ENCODE assay signal across 1 cellular context in the genomic region with DNA sequence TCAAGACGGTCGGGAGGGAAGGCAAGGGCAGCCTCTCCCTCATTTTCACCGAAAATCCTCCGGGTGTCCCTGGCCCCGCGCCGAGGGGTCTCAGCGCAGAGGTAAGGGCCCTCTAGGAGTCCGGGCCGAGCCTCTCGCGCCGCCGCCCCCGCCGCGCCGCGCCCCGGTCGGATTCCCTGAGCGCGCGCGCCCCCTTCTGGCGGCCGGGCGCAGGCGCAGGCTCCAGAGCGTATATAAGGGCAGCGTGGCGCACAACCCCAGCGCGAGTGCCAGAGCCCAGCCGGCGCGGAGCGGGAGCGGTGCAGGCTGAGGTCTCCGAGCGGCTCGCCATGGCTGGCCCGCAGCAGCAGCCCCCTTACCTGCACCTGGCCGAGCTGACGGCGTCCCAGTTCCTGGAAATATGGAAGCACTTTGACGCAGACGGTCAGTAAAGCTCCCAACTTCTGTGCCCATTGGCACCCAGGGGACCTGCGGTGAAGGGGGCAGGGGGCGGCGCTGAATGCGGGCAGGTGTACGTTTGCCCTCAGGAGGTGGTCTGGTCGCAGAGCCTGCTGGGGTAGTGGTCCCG.
TF ChIP-seq lines count a peak whose summit lies in the region.

A gene with protein sequence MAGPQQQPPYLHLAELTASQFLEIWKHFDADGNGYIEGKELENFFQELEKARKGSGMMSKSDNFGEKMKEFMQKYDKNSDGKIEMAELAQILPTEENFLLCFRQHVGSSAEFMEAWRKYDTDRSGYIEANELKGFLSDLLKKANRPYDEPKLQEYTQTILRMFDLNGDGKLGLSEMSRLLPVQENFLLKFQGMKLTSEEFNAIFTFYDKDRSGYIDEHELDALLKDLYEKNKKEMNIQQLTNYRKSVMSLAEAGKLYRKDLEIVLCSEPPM (plus strand): TSS at position 260 of the 568 bp plus-strand sequence. CDS start 70 bp downstream, at position 330.

TF ChIP-seq in K562, 482 proteins besides CTCF, POLR2A, EP300 and RAD21 (continued from another document):
- TF ChIP-seq, protein P1, sequence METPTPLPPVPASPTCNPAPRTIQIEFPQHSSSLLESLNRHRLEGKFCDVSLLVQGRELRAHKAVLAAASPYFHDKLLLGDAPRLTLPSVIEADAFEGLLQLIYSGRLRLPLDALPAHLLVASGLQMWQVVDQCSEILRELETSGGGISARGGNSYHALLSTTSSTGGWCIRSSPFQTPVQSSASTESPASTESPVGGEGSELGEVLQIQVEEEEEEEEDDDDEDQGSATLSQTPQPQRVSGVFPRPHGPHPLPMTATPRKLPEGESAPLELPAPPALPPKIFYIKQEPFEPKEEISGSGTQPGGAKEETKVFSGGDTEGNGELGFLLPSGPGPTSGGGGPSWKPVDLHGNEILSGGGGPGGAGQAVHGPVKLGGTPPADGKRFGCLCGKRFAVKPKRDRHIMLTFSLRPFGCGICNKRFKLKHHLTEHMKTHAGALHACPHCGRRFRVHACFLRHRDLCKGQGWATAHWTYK (CRISPR knock-in tag; IDR thresholded peaks at IDR 0.05), result no peak
- TF ChIP-seq POLR2G (IDR thresholded peaks at IDR 0.05; ENCODE audit: low read depth, low read length) (no peak), CREB1 (IDR thresholded peaks at IDR 0.05) (no peak), CREB1 (CRISPR knock-in tag; IDR thresholded peaks at IDR 0.05) (no peak), RBM34 (IDR thresholded peaks at IDR 0.05; ENCODE audit: borderline replicate concordance, insufficient read depth, low read length) (no peak), GTF2E2 (tag; IDR thresholded peaks at IDR 0.05) (no peak), EHMT2 (IDR thresholded peaks at IDR 0.05) (no peak), CTBP1 (IDR thresholded peaks at IDR 0.05; ENCODE audit: borderline replicate concordance) (peak; percentile 39; the same call in 1 of the 2 replicates), TEAD1 (CRISPR knock-in tag; IDR thresholded peaks at IDR 0.05) (no peak), FOSL1 (tag; conservative IDR thresholded peaks at IDR 0.05) (no peak), ATF1 (CRISPR knock-in tag; IDR thresholded peaks at IDR 0.05) (no peak), ATF1 (tag; IDR thresholded peaks at IDR 0.05) (no peak), ZNF165 (CRISPR knock-in tag; IDR thresholded peaks at IDR 0.05; ENCODE audit: borderline replicate concordance) (no peak), HNRNPL (IDR thresholded peaks at IDR 0.05; ENCODE audit: low read depth, low read length) (0 out of 2 replicates have a peak, but pooled peaks have one; percentile 33), TAF7 (tag; IDR thresholded peaks at IDR 0.05) (no peak), MAZ (CRISPR knock-in tag; conservative IDR thresholded peaks at IDR 0.05 in 1 of 2, IDR thresholded peaks at IDR 0.05 in 1 of 2) (peak; percentile 72 to 75), MAFG (tag; conservative IDR thresholded peaks at IDR 0.05) (no peak), EGR1 (conservative IDR thresholded peaks at IDR 0.05) (peak; percentile 61), U2AF1 (optimal IDR thresholded peaks at IDR 0.05; ENCODE audit: low read depth, low read length) (no peak)
- TF ChIP-seq, protein P2, sequence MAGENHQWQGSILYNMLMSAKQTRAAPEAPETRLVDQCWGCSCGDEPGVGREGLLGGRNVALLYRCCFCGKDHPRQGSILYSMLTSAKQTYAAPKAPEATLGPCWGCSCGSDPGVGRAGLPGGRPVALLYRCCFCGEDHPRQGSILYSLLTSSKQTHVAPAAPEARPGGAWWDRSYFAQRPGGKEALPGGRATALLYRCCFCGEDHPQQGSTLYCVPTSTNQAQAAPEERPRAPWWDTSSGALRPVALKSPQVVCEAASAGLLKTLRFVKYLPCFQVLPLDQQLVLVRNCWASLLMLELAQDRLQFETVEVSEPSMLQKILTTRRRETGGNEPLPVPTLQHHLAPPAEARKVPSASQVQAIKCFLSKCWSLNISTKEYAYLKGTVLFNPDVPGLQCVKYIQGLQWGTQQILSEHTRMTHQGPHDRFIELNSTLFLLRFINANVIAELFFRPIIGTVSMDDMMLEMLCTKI (IDR thresholded peaks at IDR 0.05; ENCODE audit: partially characterized antibody), result no peak
- TF ChIP-seq, protein P3, sequence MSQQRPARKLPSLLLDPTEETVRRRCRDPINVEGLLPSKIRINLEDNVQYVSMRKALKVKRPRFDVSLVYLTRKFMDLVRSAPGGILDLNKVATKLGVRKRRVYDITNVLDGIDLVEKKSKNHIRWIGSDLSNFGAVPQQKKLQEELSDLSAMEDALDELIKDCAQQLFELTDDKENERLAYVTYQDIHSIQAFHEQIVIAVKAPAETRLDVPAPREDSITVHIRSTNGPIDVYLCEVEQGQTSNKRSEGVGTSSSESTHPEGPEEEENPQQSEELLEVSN (IDR thresholded peaks at IDR 0.05; ENCODE audit: borderline replicate concordance in 1 of 2, extremely low read depth in 1 of 2, insufficient read depth in 1 of 2, insufficient read length in 1 of 2, low read depth in 1 of 2, low read length in 1 of 2, poor library complexity in 1 of 2, severe bottlenecking in 1 of 2), result no peak
- TF ChIP-seq, protein P4, sequence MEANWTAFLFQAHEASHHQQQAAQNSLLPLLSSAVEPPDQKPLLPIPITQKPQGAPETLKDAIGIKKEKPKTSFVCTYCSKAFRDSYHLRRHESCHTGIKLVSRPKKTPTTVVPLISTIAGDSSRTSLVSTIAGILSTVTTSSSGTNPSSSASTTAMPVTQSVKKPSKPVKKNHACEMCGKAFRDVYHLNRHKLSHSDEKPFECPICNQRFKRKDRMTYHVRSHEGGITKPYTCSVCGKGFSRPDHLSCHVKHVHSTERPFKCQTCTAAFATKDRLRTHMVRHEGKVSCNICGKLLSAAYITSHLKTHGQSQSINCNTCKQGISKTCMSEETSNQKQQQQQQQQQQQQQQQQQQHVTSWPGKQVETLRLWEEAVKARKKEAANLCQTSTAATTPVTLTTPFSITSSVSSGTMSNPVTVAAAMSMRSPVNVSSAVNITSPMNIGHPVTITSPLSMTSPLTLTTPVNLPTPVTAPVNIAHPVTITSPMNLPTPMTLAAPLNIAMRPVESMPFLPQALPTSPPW (CRISPR knock-in tag; IDR thresholded peaks at IDR 0.05), result peak; percentile 57; the same call in 1 of the 2 replicates
- TF ChIP-seq, protein P5, sequence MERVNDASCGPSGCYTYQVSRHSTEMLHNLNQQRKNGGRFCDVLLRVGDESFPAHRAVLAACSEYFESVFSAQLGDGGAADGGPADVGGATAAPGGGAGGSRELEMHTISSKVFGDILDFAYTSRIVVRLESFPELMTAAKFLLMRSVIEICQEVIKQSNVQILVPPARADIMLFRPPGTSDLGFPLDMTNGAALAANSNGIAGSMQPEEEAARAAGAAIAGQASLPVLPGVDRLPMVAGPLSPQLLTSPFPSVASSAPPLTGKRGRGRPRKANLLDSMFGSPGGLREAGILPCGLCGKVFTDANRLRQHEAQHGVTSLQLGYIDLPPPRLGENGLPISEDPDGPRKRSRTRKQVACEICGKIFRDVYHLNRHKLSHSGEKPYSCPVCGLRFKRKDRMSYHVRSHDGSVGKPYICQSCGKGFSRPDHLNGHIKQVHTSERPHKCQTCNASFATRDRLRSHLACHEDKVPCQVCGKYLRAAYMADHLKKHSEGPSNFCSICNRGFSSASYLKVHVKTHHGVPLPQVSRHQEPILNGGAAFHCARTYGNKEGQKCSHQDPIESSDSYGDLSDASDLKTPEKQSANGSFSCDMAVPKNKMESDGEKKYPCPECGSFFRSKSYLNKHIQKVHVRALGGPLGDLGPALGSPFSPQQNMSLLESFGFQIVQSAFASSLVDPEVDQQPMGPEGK (CRISPR knock-in tag; IDR thresholded peaks at IDR 0.05; ENCODE audit: borderline replicate concordance), result no peak
- TF ChIP-seq, protein P6, sequence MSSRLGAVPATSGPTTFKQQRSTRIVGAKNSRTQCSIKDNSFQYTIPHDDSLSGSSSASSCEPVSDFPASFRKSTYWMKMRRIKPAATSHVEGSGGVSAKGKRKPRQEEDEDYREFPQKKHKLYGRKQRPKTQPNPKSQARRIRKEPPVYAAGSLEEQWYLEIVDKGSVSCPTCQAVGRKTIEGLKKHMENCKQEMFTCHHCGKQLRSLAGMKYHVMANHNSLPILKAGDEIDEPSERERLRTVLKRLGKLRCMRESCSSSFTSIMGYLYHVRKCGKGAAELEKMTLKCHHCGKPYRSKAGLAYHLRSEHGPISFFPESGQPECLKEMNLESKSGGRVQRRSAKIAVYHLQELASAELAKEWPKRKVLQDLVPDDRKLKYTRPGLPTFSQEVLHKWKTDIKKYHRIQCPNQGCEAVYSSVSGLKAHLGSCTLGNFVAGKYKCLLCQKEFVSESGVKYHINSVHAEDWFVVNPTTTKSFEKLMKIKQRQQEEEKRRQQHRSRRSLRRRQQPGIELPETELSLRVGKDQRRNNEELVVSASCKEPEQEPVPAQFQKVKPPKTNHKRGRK (tag; IDR thresholded peaks at IDR 0.05), result no peak
- TF ChIP-seq, protein P7, sequence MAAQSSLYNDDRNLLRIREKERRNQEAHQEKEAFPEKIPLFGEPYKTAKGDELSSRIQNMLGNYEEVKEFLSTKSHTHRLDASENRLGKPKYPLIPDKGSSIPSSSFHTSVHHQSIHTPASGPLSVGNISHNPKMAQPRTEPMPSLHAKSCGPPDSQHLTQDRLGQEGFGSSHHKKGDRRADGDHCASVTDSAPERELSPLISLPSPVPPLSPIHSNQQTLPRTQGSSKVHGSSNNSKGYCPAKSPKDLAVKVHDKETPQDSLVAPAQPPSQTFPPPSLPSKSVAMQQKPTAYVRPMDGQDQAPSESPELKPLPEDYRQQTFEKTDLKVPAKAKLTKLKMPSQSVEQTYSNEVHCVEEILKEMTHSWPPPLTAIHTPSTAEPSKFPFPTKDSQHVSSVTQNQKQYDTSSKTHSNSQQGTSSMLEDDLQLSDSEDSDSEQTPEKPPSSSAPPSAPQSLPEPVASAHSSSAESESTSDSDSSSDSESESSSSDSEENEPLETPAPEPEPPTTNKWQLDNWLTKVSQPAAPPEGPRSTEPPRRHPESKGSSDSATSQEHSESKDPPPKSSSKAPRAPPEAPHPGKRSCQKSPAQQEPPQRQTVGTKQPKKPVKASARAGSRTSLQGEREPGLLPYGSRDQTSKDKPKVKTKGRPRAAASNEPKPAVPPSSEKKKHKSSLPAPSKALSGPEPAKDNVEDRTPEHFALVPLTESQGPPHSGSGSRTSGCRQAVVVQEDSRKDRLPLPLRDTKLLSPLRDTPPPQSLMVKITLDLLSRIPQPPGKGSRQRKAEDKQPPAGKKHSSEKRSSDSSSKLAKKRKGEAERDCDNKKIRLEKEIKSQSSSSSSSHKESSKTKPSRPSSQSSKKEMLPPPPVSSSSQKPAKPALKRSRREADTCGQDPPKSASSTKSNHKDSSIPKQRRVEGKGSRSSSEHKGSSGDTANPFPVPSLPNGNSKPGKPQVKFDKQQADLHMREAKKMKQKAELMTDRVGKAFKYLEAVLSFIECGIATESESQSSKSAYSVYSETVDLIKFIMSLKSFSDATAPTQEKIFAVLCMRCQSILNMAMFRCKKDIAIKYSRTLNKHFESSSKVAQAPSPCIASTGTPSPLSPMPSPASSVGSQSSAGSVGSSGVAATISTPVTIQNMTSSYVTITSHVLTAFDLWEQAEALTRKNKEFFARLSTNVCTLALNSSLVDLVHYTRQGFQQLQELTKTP (IDR thresholded peaks at IDR 0.05; ENCODE audit: low read depth in 1 of 2, partially characterized antibody in 2 of 2), result no peak
- TF ChIP-seq, protein P8, sequence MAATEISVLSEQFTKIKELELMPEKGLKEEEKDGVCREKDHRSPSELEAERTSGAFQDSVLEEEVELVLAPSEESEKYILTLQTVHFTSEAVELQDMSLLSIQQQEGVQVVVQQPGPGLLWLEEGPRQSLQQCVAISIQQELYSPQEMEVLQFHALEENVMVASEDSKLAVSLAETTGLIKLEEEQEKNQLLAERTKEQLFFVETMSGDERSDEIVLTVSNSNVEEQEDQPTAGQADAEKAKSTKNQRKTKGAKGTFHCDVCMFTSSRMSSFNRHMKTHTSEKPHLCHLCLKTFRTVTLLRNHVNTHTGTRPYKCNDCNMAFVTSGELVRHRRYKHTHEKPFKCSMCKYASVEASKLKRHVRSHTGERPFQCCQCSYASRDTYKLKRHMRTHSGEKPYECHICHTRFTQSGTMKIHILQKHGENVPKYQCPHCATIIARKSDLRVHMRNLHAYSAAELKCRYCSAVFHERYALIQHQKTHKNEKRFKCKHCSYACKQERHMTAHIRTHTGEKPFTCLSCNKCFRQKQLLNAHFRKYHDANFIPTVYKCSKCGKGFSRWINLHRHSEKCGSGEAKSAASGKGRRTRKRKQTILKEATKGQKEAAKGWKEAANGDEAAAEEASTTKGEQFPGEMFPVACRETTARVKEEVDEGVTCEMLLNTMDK (IDR thresholded peaks at IDR 0.05; ENCODE audit: borderline replicate concordance, insufficient read depth, low read depth, low read length, poor library complexity, severe bottlenecking), result peak; percentile 28
